ENCODE assay signal across 8 cellular contexts in genomic region chr5:142109356-142110045, GRCh38. TPM values are rescaled to one million over a fixed set of nuclear protein-coding genes. Genes with fewer than 3 reads are reported as not detected.
DNase-seq lines count a peak whose midpoint lies in the region; TF ChIP-seq lines count a peak whose summit lies in the region.

No MANE protein-coding gene starts in this region.

- TF ChIP-seq CTCF in MCF 10A (IDR thresholded peaks at IDR 0.05; ENCODE audit: unreplicated experiment), result no peak

- no peaks in the 10 kb centered on the region for H3K27me3 Mint-ChIP-seq in MCF 10A (ENCODE audit: insufficient read depth, unreplicated experiment)

- peak; percentile 67 for DNase-seq in stimulated activated CD4-positive, alpha-beta T cell treated with anti-CD3 and anti-CD28 coated beads, Interleukin-4, amount 100 ng/mL, for 24 hours
- DNase-seq in stimulated activated CD4-positive, alpha-beta T cell treated with anti-CD3 and anti-CD28 coated beads, Interleukin-4, amount 100 ng/mL, for 1 hour, result no peak
- DNase-seq in NOMO-1 treated with dmso at 0.1 percent for 144 hours (lab: John Stamatoyannopoulos, UW; ENCODE audit: unreplicated experiment), result peak; percentile 8
- DNase-seq in MCF 10A (ENCODE audit: unreplicated experiment), result peak; percentile 55
- DNase-seq in iris pigment epithelial cell (ENCODE audit: low read depth), result peak; percentile 38
- DNase-seq in stimulated activated naive CD4-positive, alpha-beta T cell (lab: John Stamatoyannopoulos, UW), result peak; percentile 60 to 85 (median 76)
- no peak for DNase-seq in OCI-M2 (lab: John Stamatoyannopoulos, UW; ENCODE audit: unreplicated experiment)
- DNase-seq in NCI-H1436 treated with DMSO at 0.1 percent for 48 hours (lab: John Stamatoyannopoulos, UW), result no peak

- H3K36me3 Mint-ChIP-seq in MCF 10A (ENCODE audit: insufficient read depth, unreplicated experiment), result peaks cover 5% of the 10 kb centered on the region

- peak overlapping the region; percentile 94 for H3K4me3 Mint-ChIP-seq in MCF 10A (ENCODE audit: unreplicated experiment)

- no peaks in the 10 kb centered on the region for H3K9me3 Mint-ChIP-seq in MCF 10A (ENCODE audit: unreplicated experiment)

- POLR2A ChIA-PET in MCF 10A (lab: Yijun Ruan, JAX), result interaction anchor here (0.5 to 5.4 kb wide), 32 partner anchors 8 to 1560 kb away, joined by 3 to 98 read pairs (median 5); partner anchors contain the start of genes DIAPH1, GNPDA1, RELL2 and RNF14

- peaks cover 18% of the 10 kb centered on the region for H3K4me1 Mint-ChIP-seq in MCF 10A (ENCODE audit: insufficient read depth, unreplicated experiment)

- TSS peak; percentile 49 for BruUV-seq in MCF 10A (replicated peaks; lab: Mats Ljungman, UMichigan)

- intact Hi-C loops in MCF 10A (cut with micrococcal nuclease), result loop anchor here (1.0 to 2.0 kb wide), 2 partner anchors 35 to 94 kb away; no protein-coding TSS in a partner anchor

- CTCF ChIA-PET in MCF 10A (lab: Yijun Ruan, JAX), result interaction anchor here (0.7 to 3.6 kb wide), 15 partner anchors 8 to 126 kb away, joined by 3 to 27 read pairs (median 4); partner anchors contain the start of gene GNPDA1

- peak overlapping the region; percentile 86 for H3K27ac Mint-ChIP-seq in MCF 10A (ENCODE audit: low read depth, unreplicated experiment)

RNA-seq across cellular contexts. Expression of gene NDFIP1, which starts 0.9 kb away (rescaled TPM):
- 50.8 and 61.6 TPM in 2 replicates for total RNA-seq in MCF 10A (2022)

Comparison
In these comparisons a context has a peak if more than half of its experiments do, and no peak if none do; other contexts are left out.
1. DNase-seq: peak in stimulated activated CD4-positive, alpha-beta T cell treated with anti-CD3 and anti-CD28 coated beads, Interleukin-4, amount 100 ng/mL, for 24 hours (single experiment), NOMO-1 treated with dmso at 0.1 percent for 144 hours (single experiment), MCF 10A (single experiment), iris pigment epithelial cell (single experiment) and stimulated activated naive CD4-positive, alpha-beta T cell (6 of 6); none in stimulated activated CD4-positive, alpha-beta T cell treated with anti-CD3 and anti-CD28 coated beads, Interleukin-4, amount 100 ng/mL, for 1 hour (single experiment), OCI-M2 (single experiment) and NCI-H1436 treated with DMSO at 0.1 percent for 48 hours (single experiment).